8 cellular contexts compared by ENCODE assay signal in genomic region chr6:28161410-28162079, GRCh38. TPM values are rescaled to one million over a fixed set of nuclear protein-coding genes. Genes with fewer than 3 reads are reported as not detected.
DNase-seq lines count a peak whose midpoint lies in the region; ATAC-seq, FAIRE-seq and TF ChIP-seq lines count a peak whose summit lies in the region.

No MANE protein-coding gene starts in this region.

- no CpG with 5 or more reads among the region's 32 CpGs for WGBS in iPS DF 6.9 (ENCODE audit: insufficient coverage, insufficient read length)

- in situ Hi-C loops in astrocyte of the cerebellum (cut with HindIII; ENCODE audit: low sequenced_read_pairs): no loop called here

- no peak for TF ChIP-seq CTCF in astrocyte of the cerebellum (IDR thresholded peaks at IDR 0.05; ENCODE audit: low read depth, low read length, missing control alignments)
- no peak for TF ChIP-seq CTCF in D721Med (IDR thresholded peaks at IDR 0.05; ENCODE audit: insufficient read depth, missing control alignments)

- H3K9me3 ChIP-seq in MG63: no peaks in the 10 kb centered on the region
- H3K9me3 ChIP-seq in iPS DF 6.9 (ENCODE audit: control insufficient read depth, insufficient read depth, low read length): no peaks in the 10 kb centered on the region

- FAIRE-seq in D721Med (lab: Jason Lieb, UNC): no peak

- no peak overlapping the region for H3K27ac ChIP-seq in iPS DF 6.9 (ENCODE audit: low read length)

- H3K36me3 ChIP-seq in MG63 (peaks cover 7% of the 10 kb centered on the region), iPS DF 6.9 (ENCODE audit: control insufficient read depth, insufficient read depth, low read length) (no peaks in the 10 kb centered on the region)

- peak; percentile 88 for DNase-seq in D341Med (ENCODE audit: low spot score)
- peak; percentile 70 for DNase-seq in MG63
- peak; percentile 71 for DNase-seq in T1000 (lab: John Stamatoyannopoulos, UW)
- DNase-seq in astrocyte of the cerebellum (ENCODE audit: low read depth): no peak
- peak; percentile 68 for DNase-seq in iPS DF 6.9 (ENCODE audit: low read depth, low spot score)
- no peak for DNase-seq in skeletal muscle cell (ENCODE audit: low read depth)
- DNase-seq in D721Med (ENCODE audit: insufficient read length, low spot score): no peak

- peak; percentile 97 for ATAC-seq in GM21723 (IDR thresholded peaks at IDR 0.05; ENCODE audit: unreplicated experiment)

- peak overlapping the region; percentile 48 for H3K4me3 ChIP-seq in MG63
- peak overlapping the region; percentile 42 for H3K4me3 ChIP-seq in astrocyte of the cerebellum (ENCODE audit: low read depth, low read length)
- peak overlapping the region; percentile 85; the same call in 1 of the 2 replicates for H3K4me3 ChIP-seq in iPS DF 6.9 (ENCODE audit: low read length)
- H3K4me3 ChIP-seq in skeletal muscle cell (ENCODE audit: low read depth, low read length): peak overlapping the region; percentile 49

- no peaks in the 10 kb centered on the region for H3K27me3 ChIP-seq in MG63
- no peaks in the 10 kb centered on the region for H3K27me3 ChIP-seq in iPS DF 6.9 (ENCODE audit: control insufficient read depth, insufficient read depth, low read length)

- no peaks in the 10 kb centered on the region for H3K4me1 ChIP-seq in iPS DF 6.9 (ENCODE audit: control insufficient read depth, insufficient read depth, low read length)

RNA-seq across cellular contexts. Expression of gene ZKSCAN8, which starts 19.9 kb away (rescaled TPM):
- total RNA-seq in MG63 (2014; rRNA removed; shearing (Covaris generic); ENCODE audit: low replicate concordance): 3.2 and 6.0 TPM in 2 replicates

RNA-seq across cellular contexts. Expression of gene ZSCAN16, which starts 37.1 kb away (rescaled TPM):
- total RNA-seq in MG63 (2014; rRNA removed; shearing (Covaris generic); ENCODE audit: low replicate concordance): 1.3 and 1.7 TPM in 2 replicates

Comparison
In these comparisons a context has a peak if more than half of its experiments do, and no peak if none do; other contexts are left out.
1. DNase-seq: peak in D341Med (single experiment), MG63 (single experiment), T1000 (single experiment) and iPS DF 6.9 (single experiment); none in astrocyte of the cerebellum (single experiment), skeletal muscle cell (single experiment) and D721Med (single experiment).
2. Peak in every context shown above with its lines, with median percentiles within 50 percentile points of each other: H3K4me3 ChIP-seq.